8 cellular contexts compared by ENCODE assay signal in genomic region chr11:43419460-43419859, GRCh38.
DNase-seq lines count a peak whose midpoint lies in the region; ATAC-seq and TF ChIP-seq lines count a peak whose summit lies in the region.

No MANE protein-coding gene starts in this region.

- no peaks in the 10 kb centered on the region for H3K27me3 ChIP-seq in Peyer's patch

- H3K36me3 ChIP-seq in Peyer's patch = peaks cover 0 to 25% (median 0%) of the 10 kb centered on the region in 3 donors

- DNase-seq in A172 (ENCODE audit: low spot score) (peak; percentile 45), DMS114 treated with DMSO at 0.1 percent for 48 hours (lab: John Stamatoyannopoulos, UW; ENCODE audit: unreplicated experiment) (peak; percentile 15), Peyer's patch (peak in 1 of 3 donors; percentile 58), choroid plexus epithelial cell (ENCODE audit: low read depth) (peak; percentile 75), midbrain (lab: John Stamatoyannopoulos, UW) (peak; percentile 46), middle frontal gyrus (ENCODE audit: extremely low spot score, low spot score) (no peak)

- peak; percentile 78 for ATAC-seq in HG02885 (IDR thresholded peaks at IDR 0.05; ENCODE audit: poor library complexity, unreplicated experiment)
- no peak for ATAC-seq in HG03108 (IDR thresholded peaks at IDR 0.05; ENCODE audit: unreplicated experiment)

- no peak for TF ChIP-seq POLR2A in Peyer's patch (IDR thresholded peaks at IDR 0.05)

- H3K4me1 ChIP-seq in Peyer's patch = no peaks in the 10 kb centered on the region

- H3K4me3 ChIP-seq in Peyer's patch = no peak overlapping the region
- no peak overlapping the region for H3K4me3 ChIP-seq in choroid plexus epithelial cell (ENCODE audit: low read depth, low read length)

- no peaks in the 10 kb centered on the region for H3K9me3 ChIP-seq in Peyer's patch

- no peak overlapping the region for H3K27ac ChIP-seq in Peyer's patch

- peak in 5 of 6 experiments; percentile 15 to 80 (median 74) for TF ChIP-seq CTCF in Peyer's patch (IDR thresholded peaks at IDR 0.05)
- peak; percentile 71 for TF ChIP-seq CTCF in choroid plexus epithelial cell (conservative IDR thresholded peaks at IDR 0.05; ENCODE audit: low read depth, low read length)
